ENCODE assay signal across 8 cellular contexts in genomic region chr16:74368002-74368979, GRCh38. TPM values are rescaled to one million over a fixed set of nuclear protein-coding genes. Genes with fewer than 3 reads are reported as not detected.
A peak's percentile ranks its signal among the peaks of the same experiment; 100 is the strongest.
DNase-seq lines count a peak whose midpoint lies in the region; ATAC-seq and TF ChIP-seq lines count a peak whose summit lies in the region.
"Not testable (repeated sequence)": the region's sequence is repeated elsewhere in the genome, so short reads cannot be mapped to it uniquely, and the experiment has no call there.

No MANE protein-coding gene starts in this region.

- peak; percentile 94 for DNase-seq in AG10803 (ENCODE audit: low read depth)
- DNase-seq in NCI-H345 treated with DMSO at 0.1 percent for 48 hours (lab: John Stamatoyannopoulos, UW; ENCODE audit: unreplicated experiment): peak; percentile 46
- peak; percentile 97 for DNase-seq in activated CD4-positive, alpha-beta T cell treated with anti-CD3 and anti-CD28 coated beads for 1 hour
- peak; percentile 98 for DNase-seq in cerebellum (ENCODE audit: low spot score)
- DNase-seq in kidney glomerular epithelial cell (lab: John Stamatoyannopoulos, UW): peak; percentile 36
- DNase-seq in stimulated activated CD4-positive, alpha-beta T cell treated with anti-CD3 and anti-CD28 coated beads, Interleukin-15, amount 100 ng/mL, for 24 hours: peak; percentile 98

- peak; percentile 96 for ATAC-seq in HG03354 (IDR thresholded peaks at IDR 0.05; ENCODE audit: poor library complexity, severe bottlenecking, unreplicated experiment)

- H3K4me3 ChIP-seq in AG10803 (ENCODE audit: low read length): peak overlapping the region; percentile 70

- peak; percentile 47 for TF ChIP-seq POLR2A in GM19099 (IDR thresholded peaks at IDR 0.05; ENCODE audit: extremely low read depth, insufficient read length, low read depth)

- TF ChIP-seq CTCF in AG10803 (conservative IDR thresholded peaks at IDR 0.05; ENCODE audit: low read length): not testable (repeated sequence)

RNA-seq across cellular contexts. Expression of gene NPIPB15, which starts 7.8 kb away (rescaled TPM):
- total RNA-seq in cerebellum: 1.00 TPM

RNA-seq across cellular contexts. Expression of gene CLEC18B, which starts 53.0 kb away (rescaled TPM):
- 12.2 TPM for total RNA-seq in cerebellum

Comparison
In these comparisons a context has a peak if more than half of its experiments do, and no peak if none do; other contexts are left out.
1. Peak in every context shown above with its lines: DNase-seq, ATAC-seq and H3K4me3 ChIP-seq.
2. DNase-seq: peak in every context shown above with its lines; median percentile 98 in cerebellum; 98 in stimulated activated CD4-positive, alpha-beta T cell treated with anti-CD3 and anti-CD28 coated beads, Interleukin-15, amount 100 ng/mL, for 24 hours; 97 in activated CD4-positive, alpha-beta T cell treated with anti-CD3 and anti-CD28 coated beads for 1 hour; 94 in AG10803; 46 in NCI-H345 treated with DMSO at 0.1 percent for 48 hours; 36 in kidney glomerular epithelial cell.